In the genomic region with DNA sequence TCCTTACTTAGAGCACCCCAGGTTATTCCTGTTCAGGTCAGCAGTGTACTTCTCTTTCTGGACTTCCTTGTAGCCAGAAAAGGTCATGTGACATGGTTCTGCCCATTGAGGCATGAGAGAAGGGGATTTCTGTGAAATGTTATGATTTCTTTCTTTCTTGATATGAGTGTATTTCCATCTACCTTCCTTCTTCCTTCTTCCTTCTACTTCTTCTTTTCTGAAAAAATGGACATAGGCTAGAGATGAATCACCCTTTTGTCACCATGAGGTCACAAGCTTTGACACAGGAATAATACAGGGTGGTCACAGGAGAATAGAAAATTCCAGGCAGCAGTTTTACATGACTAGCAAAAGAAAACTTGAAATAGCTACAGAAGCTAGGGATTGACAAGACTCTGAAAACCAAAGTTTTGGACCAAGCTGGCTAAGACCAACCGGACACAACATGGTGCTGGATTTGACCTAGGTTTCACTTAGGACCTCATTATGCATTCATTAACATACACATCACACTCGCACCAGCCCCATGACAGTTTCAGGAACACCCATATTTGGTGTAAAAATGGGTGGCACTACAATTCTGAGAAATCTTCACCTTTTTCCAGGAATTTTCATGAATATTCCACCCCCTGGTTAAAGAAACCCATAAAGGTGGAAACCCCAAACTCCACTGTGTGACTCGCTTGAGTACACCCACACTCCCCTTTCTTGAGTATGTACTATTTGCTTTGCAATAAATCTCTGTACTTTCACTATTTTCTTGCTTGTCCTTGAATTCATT, we compare ENCODE assay signal across 1 cellular context.
A peak's percentile ranks its signal among the peaks of the same experiment; 100 is the strongest.
TF ChIP-seq lines count a peak whose summit lies in the region.

No MANE protein-coding gene starts in this region.

TF ChIP-seq in K562, 482 proteins besides CTCF, POLR2A, EP300 and RAD21 (continued from another document and continues in another):
- TF ChIP-seq NR2C1 (IDR thresholded peaks at IDR 0.05) (peak; percentile 39; the same call in 1 of the 2 replicates), NR2C1 (tag; IDR thresholded peaks at IDR 0.05) (peak; percentile 45; the same call in 1 of the 2 replicates), ZFP30 (CRISPR knock-in tag; IDR thresholded peaks at IDR 0.05; ENCODE audit: borderline replicate concordance) (no peak), NCOA2 (IDR thresholded peaks at IDR 0.05; ENCODE audit: partially characterized antibody in 2 of 2) (no peak), SPI1 (IDR thresholded peaks at IDR 0.05; ENCODE audit: borderline replicate concordance, low read depth, low read length) (no peak), PYGO2 (tag; IDR thresholded peaks at IDR 0.05) (0 out of 2 replicates have a peak, but pooled peaks have one; percentile 26), CXXC5 (CRISPR knock-in tag; IDR thresholded peaks at IDR 0.05) (no peak; the same call in 1 of the 2 replicates), ARNT (IDR thresholded peaks at IDR 0.05) (no peak), NONO (IDR thresholded peaks at IDR 0.05; ENCODE audit: low read depth in 2 of 2, low read length in 1 of 2) (no peak), ESRRA (IDR thresholded peaks at IDR 0.05; ENCODE audit: borderline replicate concordance, low read depth) (no peak; the same call in none of the 2 replicates), EZH2 (IDR thresholded peaks at IDR 0.05; ENCODE audit: borderline replicate concordance, low read depth, low read length) (no peak), HBP1 (CRISPR knock-in tag; IDR thresholded peaks at IDR 0.05) (no peak), NBN (IDR thresholded peaks at IDR 0.05; ENCODE audit: low read depth) (no peak), PCBP2 (IDR thresholded peaks at IDR 0.05; ENCODE audit: low read depth, low read length, poor library complexity, severe bottlenecking) (no peak), RNF219 (CRISPR knock-in tag; IDR thresholded peaks at IDR 0.05) (no peak), HNRNPK (IDR thresholded peaks at IDR 0.05; ENCODE audit: low read depth, low read length, poor library complexity, severe bottlenecking) (no peak), GTF2F1 (IDR thresholded peaks at IDR 0.05; ENCODE audit: low read depth, low read length) (no peak), STAT5A (IDR thresholded peaks at IDR 0.05; ENCODE audit: borderline replicate concordance, low read length) (peak; percentile 93), ELF2 (CRISPR knock-in tag; IDR thresholded peaks at IDR 0.05) (no peak), HDAC6 (IDR thresholded peaks at IDR 0.05; ENCODE audit: low read depth, low read length) (no peak), THAP7 (CRISPR knock-in tag; IDR thresholded peaks at IDR 0.05) (no peak), NFRKB (IDR thresholded peaks at IDR 0.05; ENCODE audit: low read depth) (peak; percentile 59; the same call in 1 of the 2 replicates), ZNF644 (tag; IDR thresholded peaks at IDR 0.05; ENCODE audit: low read depth) (no peak; the same call in 1 of the 2 replicates), ZNF717 (CRISPR knock-in tag; IDR thresholded peaks at IDR 0.05) (no peak), TEAD1 (CRISPR knock-in tag; IDR thresholded peaks at IDR 0.05) (peak in 1 of 2 experiments; percentile 5; a peak in 1 of 4 replicates), CHD7 (IDR thresholded peaks at IDR 0.05; ENCODE audit: low read depth, low read length) (no peak), CBFA2T3 (IDR thresholded peaks at IDR 0.05) (no peak), ZEB2 (IDR thresholded peaks at IDR 0.05) (peak; percentile 63), ATF1 (CRISPR knock-in tag; IDR thresholded peaks at IDR 0.05) (no peak), ATF1 (tag; IDR thresholded peaks at IDR 0.05) (peak; percentile 77), NFIC (IDR thresholded peaks at IDR 0.05) (no peak), POLR2B (IDR thresholded peaks at IDR 0.05; ENCODE audit: low read depth, partially characterized antibody) (no peak), KLF6 (CRISPR knock-in tag; IDR thresholded peaks at IDR 0.05; ENCODE audit: borderline replicate concordance) (no peak), SRSF7 (optimal IDR thresholded peaks at IDR 0.05; ENCODE audit: low read depth, low read length) (no peak), ZNF408 (CRISPR knock-in tag; IDR thresholded peaks at IDR 0.05; ENCODE audit: low read depth) (no peak), PTRF (tag; IDR thresholded peaks at IDR 0.05) (0 out of 2 replicates have a peak, but pooled peaks have one; percentile 46), FOXK1 (CRISPR knock-in tag; IDR thresholded peaks at IDR 0.05; ENCODE audit: borderline replicate concordance) (no peak)
- TF ChIP-seq, protein P1, sequence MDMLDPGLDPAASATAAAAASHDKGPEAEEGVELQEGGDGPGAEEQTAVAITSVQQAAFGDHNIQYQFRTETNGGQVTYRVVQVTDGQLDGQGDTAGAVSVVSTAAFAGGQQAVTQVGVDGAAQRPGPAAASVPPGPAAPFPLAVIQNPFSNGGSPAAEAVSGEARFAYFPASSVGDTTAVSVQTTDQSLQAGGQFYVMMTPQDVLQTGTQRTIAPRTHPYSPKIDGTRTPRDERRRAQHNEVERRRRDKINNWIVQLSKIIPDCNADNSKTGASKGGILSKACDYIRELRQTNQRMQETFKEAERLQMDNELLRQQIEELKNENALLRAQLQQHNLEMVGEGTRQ (CRISPR knock-in tag; IDR thresholded peaks at IDR 0.05): peak; percentile 66
- TF ChIP-seq, protein P2, sequence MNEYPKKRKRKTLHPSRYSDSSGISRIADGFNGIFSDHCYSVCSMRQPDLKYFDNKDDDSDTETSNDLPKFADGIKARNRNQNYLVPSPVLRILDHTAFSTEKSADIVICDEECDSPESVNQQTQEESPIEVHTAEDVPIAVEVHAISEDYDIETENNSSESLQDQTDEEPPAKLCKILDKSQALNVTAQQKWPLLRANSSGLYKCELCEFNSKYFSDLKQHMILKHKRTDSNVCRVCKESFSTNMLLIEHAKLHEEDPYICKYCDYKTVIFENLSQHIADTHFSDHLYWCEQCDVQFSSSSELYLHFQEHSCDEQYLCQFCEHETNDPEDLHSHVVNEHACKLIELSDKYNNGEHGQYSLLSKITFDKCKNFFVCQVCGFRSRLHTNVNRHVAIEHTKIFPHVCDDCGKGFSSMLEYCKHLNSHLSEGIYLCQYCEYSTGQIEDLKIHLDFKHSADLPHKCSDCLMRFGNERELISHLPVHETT (CRISPR knock-in tag; conservative IDR thresholded peaks at IDR 0.05 in 1 of 2, IDR thresholded peaks at IDR 0.05 in 1 of 2): peak in 1 of 2 experiments; percentile 38; a peak in 1 of 4 replicates
- TF ChIP-seq, protein P3, sequence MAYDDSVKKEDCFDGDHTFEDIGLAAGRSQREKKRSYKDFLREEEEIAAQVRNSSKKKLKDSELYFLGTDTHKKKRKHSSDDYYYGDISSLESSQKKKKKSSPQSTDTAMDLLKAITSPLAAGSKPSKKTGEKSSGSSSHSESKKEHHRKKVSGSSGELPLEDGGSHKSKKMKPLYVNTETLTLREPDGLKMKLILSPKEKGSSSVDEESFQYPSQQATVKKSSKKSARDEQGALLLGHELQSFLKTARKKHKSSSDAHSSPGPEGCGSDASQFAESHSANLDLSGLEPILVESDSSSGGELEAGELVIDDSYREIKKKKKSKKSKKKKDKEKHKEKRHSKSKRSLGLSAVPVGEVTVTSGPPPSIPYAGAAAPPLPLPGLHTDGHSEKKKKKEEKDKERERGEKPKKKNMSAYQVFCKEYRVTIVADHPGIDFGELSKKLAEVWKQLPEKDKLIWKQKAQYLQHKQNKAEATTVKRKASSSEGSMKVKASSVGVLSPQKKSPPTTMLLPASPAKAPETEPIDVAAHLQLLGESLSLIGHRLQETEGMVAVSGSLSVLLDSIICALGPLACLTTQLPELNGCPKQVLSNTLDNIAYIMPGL (CRISPR knock-in tag; IDR thresholded peaks at IDR 0.05): no peak
